Comparison of ENCODE assay signal across 11 cellular contexts in the genomic region with DNA sequence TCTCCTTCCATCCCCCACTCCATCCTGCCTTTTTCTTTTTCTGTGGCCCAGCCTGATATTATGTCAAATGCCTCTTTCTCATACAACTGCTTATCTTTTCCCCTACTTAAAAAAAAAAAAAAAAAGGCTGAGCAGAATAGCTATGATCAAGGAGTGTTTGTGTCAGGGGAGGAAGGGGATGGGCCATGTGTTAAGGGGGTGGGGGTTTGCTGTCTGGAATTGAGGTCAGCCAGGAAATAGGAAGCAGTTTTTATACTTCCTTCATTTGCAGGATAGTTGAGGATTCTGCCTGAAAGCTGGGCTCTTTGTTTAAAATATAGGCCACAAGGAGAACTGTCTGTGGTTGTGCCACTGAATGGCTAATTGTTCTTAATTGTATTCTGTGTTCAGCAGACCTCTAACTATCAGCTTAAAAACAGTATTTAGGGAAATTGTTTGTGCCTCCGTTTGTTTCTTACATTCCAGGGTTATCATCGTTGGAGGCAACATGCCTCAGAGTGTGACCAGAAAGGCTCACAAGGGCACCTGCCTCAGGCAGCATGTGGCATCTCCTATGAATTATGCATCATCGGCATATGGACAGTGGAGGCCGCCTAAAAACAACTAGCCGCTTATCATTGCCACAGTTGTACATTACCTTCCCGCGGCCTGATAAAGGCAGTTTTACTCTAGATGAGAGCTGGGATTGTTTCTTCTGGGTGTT.
DNase-seq lines count a peak whose midpoint lies in the region; ATAC-seq and TF ChIP-seq lines count a peak whose summit lies in the region.
"Had no signal": no experiment of that assay in that cellular context is flagged by ENCODE, and none has a peak within 500 bp of the region (broad histone marks: within the 10 kb centered on the region; RNA-seq: fewer than 3 reads in every experiment).

No MANE protein-coding gene starts in this region.

- H2AK5ac ChIP-seq in H9 (ENCODE audit: insufficient read length, low read length) = no peak overlapping the region

- H3K9ac ChIP-seq in H9 (ENCODE audit: extremely low read depth, insufficient read length, low read length) = no peak overlapping the region
- H3K9ac ChIP-seq in neural progenitor cell = no peak overlapping the region

- peak overlapping the region in 38 of 59 donors; percentile 1 to 42 (median 22) for H3K4me3 ChIP-seq in dorsolateral prefrontal cortex
- no peak overlapping the region for H3K4me3 ChIP-seq in neural progenitor cell

- H2AFZ ChIP-seq in H9 (ENCODE audit: low read length) (no peak overlapping the region), neural progenitor cell (replicated peaks) (no peak overlapping the region)

- H3K4ac ChIP-seq in H9 (ENCODE audit: low read depth, low read length) = no peak overlapping the region

- H2BK12ac ChIP-seq in H9 (ENCODE audit: insufficient read length, low read depth, low read length) = no peak overlapping the region

- peaks cover 11% of the 10 kb centered on the region for H3K4me1 ChIP-seq in H9 (ENCODE audit: insufficient read depth, low read length)
- peaks cover 10% of the 10 kb centered on the region for H3K4me1 ChIP-seq in neural progenitor cell

- H3K56ac ChIP-seq in H9 (ENCODE audit: insufficient read length, low read depth, low read length) = no peak overlapping the region

- no peak overlapping the region for H4K5ac ChIP-seq in H9 (ENCODE audit: insufficient read length, low read depth, low read length)

- H2BK120ac ChIP-seq in H9 (ENCODE audit: low read depth, low read length, poor library complexity, severe bottlenecking) = no peak overlapping the region

- H3K27ac Mint-ChIP-seq in H9 = peak overlapping the region in 2 of 3 experiments; percentile 65 to 76; a peak in 3 of 7 replicates
- H3K27ac Mint-ChIP-seq in neural progenitor cell = peak overlapping the region; percentile 19
- H3K27ac Mint-ChIP-seq: activated CD8-positive, alpha-beta memory T cell treated with anti-CD3 and anti-CD28 coated beads, Interleukin-2, amount 10 ng/mL, durations not matched to agents 7 days and 5 days had no signal

- WGBS in H9 (ENCODE audit: extremely low coverage, insufficient read length, low lambda C conversion rate) = no CpG with 5 or more reads among the region's 7 CpGs

- H3K14ac ChIP-seq in H9 (ENCODE audit: insufficient read depth, low read length) = no peak overlapping the region

- H3K4me2 ChIP-seq in H9 (ENCODE audit: insufficient read depth, insufficient read length, low read length) (no peak overlapping the region), neural progenitor cell (no peak overlapping the region)

- no peaks in the 10 kb centered on the region; a peak in 1 of 5 replicates for H3K9me3 Mint-ChIP-seq in H9
- no peaks in the 10 kb centered on the region for H3K9me3 Mint-ChIP-seq in neural progenitor cell

- TF ChIP-seq CTCF in H9 (conservative IDR thresholded peaks at IDR 0.05) (no peak), dorsolateral prefrontal cortex (IDR thresholded peaks at IDR 0.05 in 54 of 56, conservative IDR thresholded peaks at IDR 0.05 in 2 of 56; ENCODE audit: low read depth in 1 of 56, partially characterized antibody in 56 of 56) (peak in 3 of 56 donors; percentile 1 to 29 (median 5)), neural progenitor cell (IDR thresholded peaks at IDR 0.05) (no peak)

- no peak overlapping the region for H3K23ac ChIP-seq in H9 (ENCODE audit: insufficient read length, low read depth, low read length)

- H4K20me1 ChIP-seq in H9 (ENCODE audit: control insufficient read depth, insufficient read depth, insufficient read length) (no peaks in the 10 kb centered on the region), neural progenitor cell (ENCODE audit: low read depth) (no peaks in the 10 kb centered on the region)

- H3K18ac ChIP-seq in H9 (ENCODE audit: insufficient read length, low read depth, low read length) = no peak overlapping the region

- H3T11ph ChIP-seq in H9 (ENCODE audit: low read length) = no peak overlapping the region

- no peak overlapping the region for H3K27ac ChIP-seq in H9 (ENCODE audit: insufficient read length, low read depth, low read length)
- H3K27ac ChIP-seq in dorsolateral prefrontal cortex = peak overlapping the region; percentile 46 to 93 (median 83)
- H3K27ac ChIP-seq in neural progenitor cell = no peak overlapping the region
- H3K27ac ChIP-seq: epithelial cell of prostate had no signal

- no peaks in the 10 kb centered on the region for H3K23me2 ChIP-seq in H9 (ENCODE audit: insufficient read length, low read depth, low read length, poor library complexity, severe bottlenecking)

- H3K4me1 Mint-ChIP-seq in H9 (peaks cover 23 to 29% of the 10 kb centered on the region in 2 experiments), neural progenitor cell (peaks cover 42% of the 10 kb centered on the region)
- H3K4me1 Mint-ChIP-seq: activated CD8-positive, alpha-beta memory T cell treated with anti-CD3 and anti-CD28 coated beads, Interleukin-2, amount 10 ng/mL, durations not matched to agents 7 days and 5 days had no signal

- H3K27me3 Mint-ChIP-seq in H9 (ENCODE audit: low read depth) (no peaks in the 10 kb centered on the region), neural progenitor cell (ENCODE audit: insufficient read depth, low read depth) (no peaks in the 10 kb centered on the region)

- no peaks in the 10 kb centered on the region for H3K79me1 ChIP-seq in H9 (ENCODE audit: insufficient read depth, low read depth, low read length, poor library complexity, severe bottlenecking)

- H3K9me3 ChIP-seq in H9 (ENCODE audit: control insufficient read depth, low read depth, low read length) = no peaks in the 10 kb centered on the region
- no peaks in the 10 kb centered on the region for H3K9me3 ChIP-seq in neural progenitor cell (ENCODE audit: low read depth)

- H3F3A ChIP-seq in neural progenitor cell (ENCODE audit: low read depth) = no peaks in the 10 kb centered on the region

- intact Hi-C loops in dorsolateral prefrontal cortex (cut with DNase I) = loop anchor here (5.0 kb wide), 3 partner anchors 93 to 117 kb away; a partner anchor contains a TSS

- no peak overlapping the region for H4K91ac ChIP-seq in H9 (ENCODE audit: insufficient read length, low read depth, low read length)

- H3K79me2 ChIP-seq in H9 (ENCODE audit: insufficient read depth, low read length) (no peaks in the 10 kb centered on the region), neural progenitor cell (ENCODE audit: low read depth) (no peaks in the 10 kb centered on the region)

- H3K4me3 Mint-ChIP-seq in H9 (no peak overlapping the region; a peak in 1 of 5 replicates), neural progenitor cell (no peak overlapping the region)
- H3K4me3 Mint-ChIP-seq: activated CD8-positive, alpha-beta memory T cell treated with anti-CD3 and anti-CD28 coated beads, Interleukin-2, amount 10 ng/mL, durations not matched to agents 7 days and 5 days had no signal

- no peak overlapping the region for H4K8ac ChIP-seq in H9 (replicated peaks; ENCODE audit: insufficient read length, low read depth, low read length)

- H3K36me3 Mint-ChIP-seq in H9 (ENCODE audit: insufficient read depth in 1 of 3, low read depth in 3 of 3) (no peaks in the 10 kb centered on the region), neural progenitor cell (no peaks in the 10 kb centered on the region)
- H3K36me3 Mint-ChIP-seq: activated CD8-positive, alpha-beta memory T cell treated with anti-CD3 and anti-CD28 coated beads, Interleukin-2, amount 10 ng/mL, durations not matched to agents 7 days and 5 days had no signal

- no peaks in the 10 kb centered on the region for H3K36me3 ChIP-seq in neural progenitor cell

- H3K27me3 ChIP-seq in H9 (ENCODE audit: insufficient read depth, low read length) = no peaks in the 10 kb centered on the region
- no peaks in the 10 kb centered on the region for H3K27me3 ChIP-seq in dorsolateral prefrontal cortex
- no peaks in the 10 kb centered on the region for H3K27me3 ChIP-seq in neural progenitor cell

- ATAC-seq in GM19397 (IDR thresholded peaks at IDR 0.05; ENCODE audit: unreplicated experiment) = no peak
- ATAC-seq: activated CD8-positive, alpha-beta memory T cell treated with anti-CD3 and anti-CD28 coated beads, Interleukin-2, amount 10 ng/mL, durations not matched to agents 7 days and 5 days had no signal

- H2BK20ac ChIP-seq in H9 (ENCODE audit: low read depth, low read length, poor library complexity, severe bottlenecking) = no peak overlapping the region

- DNase-seq in H9 (no peak), NCI-H524 treated with DMSO at 0.1 percent for 48 hours (lab: John Stamatoyannopoulos, UW) (peak; percentile 83), dorsolateral prefrontal cortex (peak in 1 of 10 donors; percentile 45), neural progenitor cell (ENCODE audit: low spot score) (no peak), NCI-H2196 treated with DMSO at 0.1 percent for 48 hours (lab: John Stamatoyannopoulos, UW; ENCODE audit: unreplicated experiment) (no peak), GM19240 (ENCODE audit: insufficient read length, low spot score) (no peak)
- DNase-seq: activated CD8-positive, alpha-beta memory T cell treated with anti-CD3 and anti-CD28 coated beads, Interleukin-2, amount 10 ng/mL, durations not matched to agents 7 days and 5 days; DMS53; stimulated activated CD4-positive, alpha-beta T cell treated with anti-CD3 and anti-CD28 coated beads, Interleukin-2, amount 100 ng/mL, for 24 hours had no signal

- H2BK5ac ChIP-seq in H9 (ENCODE audit: insufficient read length, low read length) = no peak overlapping the region

- H2BK15ac ChIP-seq in H9 (ENCODE audit: low read depth, low read length) = no peak overlapping the region

Comparison
In these comparisons a context has a peak if more than half of its experiments do, and no peak if none do; other contexts are left out.
1. H3K27ac ChIP-seq: peak in dorsolateral prefrontal cortex (59 of 59); none in H9 (single experiment) and neural progenitor cell (single experiment).